In genomic region chr16:71648921-71649320, GRCh38 we compare ENCODE assay signal across 12 cellular contexts. TPM values are rescaled to one million over a fixed set of nuclear protein-coding genes. Genes with fewer than 3 reads are reported as not detected.
DNase-seq lines count a peak whose midpoint lies in the region; ATAC-seq, FAIRE-seq and TF ChIP-seq lines count a peak whose summit lies in the region.
"Had no signal": no experiment of that assay in that cellular context is flagged by ENCODE, and none has a peak within 500 bp of the region (broad histone marks: within the 10 kb centered on the region; RNA-seq: fewer than 3 reads in every experiment).

No MANE protein-coding gene starts in this region.

- peaks cover 4% of the 10 kb centered on the region for H3K27me3 Mint-ChIP-seq in glutamatergic neuron (ENCODE audit: unreplicated experiment)

- no peak overlapping the region for H3K27ac ChIP-seq in A549
- no peak overlapping the region for H3K27ac ChIP-seq in SK-N-SH (ENCODE audit: low read depth in 2 of 2, low read length in 1 of 2)

- peak overlapping the region; percentile 34 for H3K4me3 Mint-ChIP-seq in glutamatergic neuron (ENCODE audit: unreplicated experiment)
- H3K4me3 Mint-ChIP-seq: CD8-positive, alpha-beta T cell had no signal

- no peaks in the 10 kb centered on the region for H3K9me3 Mint-ChIP-seq in glutamatergic neuron (ENCODE audit: unreplicated experiment)
- H3K9me3 Mint-ChIP-seq: CD8-positive, alpha-beta T cell had no signal

- no peak overlapping the region for H3K4me3 ChIP-seq in A549
- no peak overlapping the region for H3K4me3 ChIP-seq in GM12875 (ENCODE audit: low read depth, low read length)
- no peak overlapping the region for H3K4me3 ChIP-seq in SK-N-SH (ENCODE audit: low read depth in 2 of 2, low read length in 1 of 2)

- H4K20me1 ChIP-seq in SK-N-SH (ENCODE audit: insufficient read depth) = no peaks in the 10 kb centered on the region

- H3K36me3 Mint-ChIP-seq in glutamatergic neuron (ENCODE audit: unreplicated experiment) = no peaks in the 10 kb centered on the region

- TF ChIP-seq RAD21 in A549 (conservative IDR thresholded peaks at IDR 0.05 in 1 of 2, IDR thresholded peaks at IDR 0.05 in 1 of 2) (peak in 1 of 2 experiments; percentile 38; a peak in 1 of 5 replicates), SK-N-SH (IDR thresholded peaks at IDR 0.05; ENCODE audit: low read length) (no peak)

- H2AFZ ChIP-seq in SK-N-SH (ENCODE audit: low read depth) = no peak overlapping the region

- POLR2A ChIA-PET in A549 (lab: Yijun Ruan, JAX) = no interaction called here
- POLR2A ChIA-PET in SK-N-SH (lab: Yijun Ruan, JAX) = no interaction called here

- no peaks in the 10 kb centered on the region for H3K9me3 ChIP-seq in A549
- no peaks in the 10 kb centered on the region for H3K9me3 ChIP-seq in SK-N-SH

- no peak for FAIRE-seq in A549 (lab: Jason Lieb, UNC)
- FAIRE-seq: colon had no signal

- CTCF ChIA-PET in A549 (lab: Yijun Ruan, JAX) = no interaction called here
- CTCF ChIA-PET in SK-N-SH (lab: Yijun Ruan, JAX) = no interaction called here

- H3K9ac ChIP-seq in SK-N-SH = no peak overlapping the region

- no peaks in the 10 kb centered on the region for H3K27me3 ChIP-seq in SK-N-SH (ENCODE audit: insufficient read depth)

- TF ChIP-seq CTCF in A549 (IDR thresholded peaks at IDR 0.05) (peak; percentile 35), GM12875 (IDR thresholded peaks at IDR 0.05; ENCODE audit: borderline replicate concordance, insufficient read depth, low read depth, low read length) (peak; percentile 43; the same call in 1 of the 2 replicates), SK-N-SH (IDR thresholded peaks at IDR 0.05) (peak; percentile 45), glutamatergic neuron (IDR thresholded peaks at IDR 0.05; ENCODE audit: partially characterized antibody, unreplicated experiment) (no peak)

- H3K36me3 ChIP-seq in SK-N-SH (replicated peaks in 1 of 2; ENCODE audit: control insufficient read depth in 1 of 2, insufficient read depth in 2 of 2, low read length in 1 of 2) = peaks cover 46 to 61% of the 10 kb centered on the region in 2 experiments

- TF ChIP-seq POLR2A in A549 (IDR thresholded peaks at IDR 0.05; ENCODE audit: low read length) = no peak

- H3K4me1 ChIP-seq in A549 = no peaks in the 10 kb centered on the region
- no peaks in the 10 kb centered on the region for H3K4me1 ChIP-seq in SK-N-SH (ENCODE audit: control insufficient read depth in 1 of 2, insufficient read depth in 2 of 2, low read depth in 1 of 2, low read length in 1 of 2)

- no peak overlapping the region for H3K4me2 ChIP-seq in A549
- H3K4me2 ChIP-seq in SK-N-SH = no peak overlapping the region

- peak; percentile 30 to 35 for DNase-seq in A549 (ENCODE audit: low read depth in 1 of 2, low spot score in 1 of 2)
- DNase-seq in SK-N-SH = no peak
- DNase-seq in glutamatergic neuron = no peak
- DNase-seq in COLO829 (ENCODE audit: low spot score) = no peak
- no peak for DNase-seq in GM19240 (ENCODE audit: insufficient read length, low spot score)
- DNase-seq in NCI-H2171 treated with DMSO at 0.1 percent for 48 hours (lab: John Stamatoyannopoulos, UW) = no peak
- DNase-seq in hepatic stellate cell (ENCODE audit: low spot score) = no peak
- DNase-seq: CD8-positive, alpha-beta T cell; MV-4-11; SHP77 treated with DMSO at 0.1 percent for 48 hours had no signal

- peaks cover 4% of the 10 kb centered on the region for H3F3A ChIP-seq in SK-N-SH (replicated peaks; ENCODE audit: insufficient read depth)

- H3K9me2 ChIP-seq in SK-N-SH = no peaks in the 10 kb centered on the region

- 75% methylated on average over 6 of the region's 6 CpGs for WGBS in A549 (ENCODE audit: missing lambda C conversion rate)
- 98% methylated on average over 6 of the region's 6 CpGs for WGBS in SK-N-SH (ENCODE audit: low lambda C conversion rate)

- H3K79me2 ChIP-seq in SK-N-SH (ENCODE audit: insufficient read depth) = no peaks in the 10 kb centered on the region

- TF ChIP-seq EP300 in A549 (IDR thresholded peaks at IDR 0.05) = no peak
- no peak for TF ChIP-seq EP300 in SK-N-SH (IDR thresholded peaks at IDR 0.05; ENCODE audit: borderline replicate concordance in 1 of 2, low read depth in 1 of 2, low read length in 1 of 2)

- peak; percentile 79 to 84; a peak in 5 of 6 replicates for ATAC-seq in A549
- ATAC-seq: CD8-positive, alpha-beta T cell had no signal

- H3K27ac Mint-ChIP-seq in glutamatergic neuron (ENCODE audit: unreplicated experiment) = peak overlapping the region; percentile 52
- H3K27ac Mint-ChIP-seq: CD8-positive, alpha-beta T cell had no signal

- peaks cover 23% of the 10 kb centered on the region for H3K4me1 Mint-ChIP-seq in glutamatergic neuron (ENCODE audit: low read depth, unreplicated experiment)

TF ChIP-seq in A549, 52 proteins besides CTCF, POLR2A, EP300 and RAD21:
- TF ChIP-seq HOXB5 (CRISPR knock-in tag; IDR thresholded peaks at IDR 0.05) = no peak
- no peak for TF ChIP-seq RARB (CRISPR knock-in tag; IDR thresholded peaks at IDR 0.05)
- TF ChIP-seq PHF8 (IDR thresholded peaks at IDR 0.05; ENCODE audit: borderline replicate concordance, low read depth) = no peak
- TF ChIP-seq ATOH8 (CRISPR knock-in tag; IDR thresholded peaks at IDR 0.05; ENCODE audit: low read depth) = no peak

TF ChIP-seq in SK-N-SH, 30 proteins besides CTCF, POLR2A, EP300 and RAD21:
- TF ChIP-seq FOXM1 (IDR thresholded peaks at IDR 0.05; ENCODE audit: low read depth) (no peak), RFX5 (IDR thresholded peaks at IDR 0.05; ENCODE audit: low read length) (no peak), GABPA (IDR thresholded peaks at IDR 0.05; ENCODE audit: low read depth) (no peak), NFIC (IDR thresholded peaks at IDR 0.05; ENCODE audit: borderline replicate concordance) (no peak), MXI1 (IDR thresholded peaks at IDR 0.05; ENCODE audit: low read depth, low read length) (no peak), EZH2phosphoT487 (IDR thresholded peaks at IDR 0.05; ENCODE audit: borderline replicate concordance, low read depth) (no peak)
- TF ChIP-seq, protein P1, sequence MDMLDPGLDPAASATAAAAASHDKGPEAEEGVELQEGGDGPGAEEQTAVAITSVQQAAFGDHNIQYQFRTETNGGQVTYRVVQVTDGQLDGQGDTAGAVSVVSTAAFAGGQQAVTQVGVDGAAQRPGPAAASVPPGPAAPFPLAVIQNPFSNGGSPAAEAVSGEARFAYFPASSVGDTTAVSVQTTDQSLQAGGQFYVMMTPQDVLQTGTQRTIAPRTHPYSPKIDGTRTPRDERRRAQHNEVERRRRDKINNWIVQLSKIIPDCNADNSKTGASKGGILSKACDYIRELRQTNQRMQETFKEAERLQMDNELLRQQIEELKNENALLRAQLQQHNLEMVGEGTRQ (IDR thresholded peaks at IDR 0.05; ENCODE audit: borderline replicate concordance, low read depth, low read length) = no peak

RNA-seq across cellular contexts. Expression of gene MARVELD3, which starts 22.9 kb away (rescaled TPM):
- polyA plus RNA-seq in A549 (2011; rRNA removed) (0.17 and 0.36 TPM in 2 replicates), A549 (2017; fragmentation: RNase III; extraction: RNeasy Plus Mini Kit Qiagen cat#74134 plus additional on column Dnase treatment) (0.08 to 0.25 TPM (median 0.18 TPM) in 3 replicates), SK-N-SH (2012; rRNA removed) (not detected in 2 replicates)
- 0.11 and 0.17 TPM in 2 replicates for polyA plus RNA-seq in A549 (2012; cell fraction: cytosol; rRNA removed)
- polyA plus RNA-seq in A549 (2012; cell fraction: nucleus; rRNA removed) = 0.08 and 0.13 TPM in 2 replicates
- 0.19 and 0.25 TPM in 2 replicates for polyA minus RNA-seq in A549 (2011; rRNA and poly(A)+ RNA removed)
- polyA plus RNA-seq in SK-N-SH (2012; cell fraction: cytosol; rRNA removed) = 0.06 TPM in 1 of 2 replicates, not detected in the other
- 0.06 TPM in 1 of 2 replicates, not detected in the other for polyA plus RNA-seq in SK-N-SH (2012; cell fraction: nucleus; rRNA removed)
- 0.25 TPM for total RNA-seq in glutamatergic neuron (ENCODE audit: unreplicated experiment)
- total RNA-seq: CD8-positive, alpha-beta T cell had no signal

Comparison
In these comparisons a context has a peak if more than half of its experiments do, and no peak if none do; other contexts are left out.
1. DNase-seq: peak in A549 (2 of 2); none in SK-N-SH (single experiment), glutamatergic neuron (single experiment), COLO829 (single experiment), GM19240 (single experiment), NCI-H2171 treated with DMSO at 0.1 percent for 48 hours (single experiment) and hepatic stellate cell (single experiment).
2. Of the 12 proteins assayed by ChIP-seq in both A549 and SK-N-SH: peak only in A549: none; only in SK-N-SH: none; in both: CTCF; in neither: 10; mixed calls (peak in some experiments, not most) for 1.